In genomic region chr5:58891971-58892343, GRCh38 we compare ENCODE assay signal across 12 cellular contexts.
DNase-seq lines count a peak whose midpoint lies in the region; ATAC-seq, FAIRE-seq and TF ChIP-seq lines count a peak whose summit lies in the region.
"Had no signal": no experiment of that assay in that cellular context is flagged by ENCODE, and none has a peak within 500 bp of the region (broad histone marks: within the 10 kb centered on the region; RNA-seq: fewer than 3 reads in every experiment).

No MANE protein-coding gene starts in this region.

- no peaks in the 10 kb centered on the region for H3F3A ChIP-seq in neural cell (ENCODE audit: insufficient read depth, low read length, poor library complexity, severe bottlenecking)

- H3K4me2 ChIP-seq in neural cell (ENCODE audit: low read length) = no peak overlapping the region

- peaks cover 40% of the 10 kb centered on the region for H3K4me1 Mint-ChIP-seq in HFFc6 (ENCODE audit: low read depth)
- peaks cover 13% of the 10 kb centered on the region for H3K4me1 Mint-ChIP-seq in central memory CD8-positive, alpha-beta T cell
- peaks cover 12 to 32% (median 22%) of the 10 kb centered on the region in 7 donors for H3K4me1 Mint-ChIP-seq in naive thymus-derived CD4-positive, alpha-beta T cell

- H3K27me3 ChIP-seq in ACC112 (ENCODE audit: insufficient read depth, low read length) (no peaks in the 10 kb centered on the region), neural cell (ENCODE audit: insufficient read depth, low read depth, low read length) (no peaks in the 10 kb centered on the region)
- no peaks in the 10 kb centered on the region for H3K27me3 ChIP-seq in naive thymus-derived CD4-positive, alpha-beta T cell (ENCODE audit: control insufficient read depth in 2 of 2, insufficient read depth in 2 of 2, low read length in 2 of 2)
- H3K27me3 ChIP-seq: heart right ventricle, pancreas had no signal

- no peak for TF ChIP-seq EP300 in neural cell (conservative IDR thresholded peaks at IDR 0.05; ENCODE audit: poor library complexity, severe bottlenecking)

- no peak for FAIRE-seq in GM19239 (lab: Jason Lieb, UNC)
- FAIRE-seq: G401.6, pancreas, RCC 7860 had no signal

- H3K9ac ChIP-seq in neural cell (ENCODE audit: low read length) = no peak overlapping the region

- H3K27me3 Mint-ChIP-seq in HFFc6 (ENCODE audit: insufficient read depth) = peaks cover 13% of the 10 kb centered on the region
- no peaks in the 10 kb centered on the region for H3K27me3 Mint-ChIP-seq in central memory CD8-positive, alpha-beta T cell
- peaks cover 0 to 2% (median 0%) of the 10 kb centered on the region in 5 donors for H3K27me3 Mint-ChIP-seq in naive thymus-derived CD4-positive, alpha-beta T cell

- DNase-seq in HFFc6 (no peak), GM19239 (ENCODE audit: insufficient read length, low spot score) (no peak), hippocampal formation (lab: John Stamatoyannopoulos, UW) (no peak)
- no peak for DNase-seq in central memory CD8-positive, alpha-beta T cell (ENCODE audit: low spot score in 2 of 2)
- DNase-seq in stimulated activated CD4-positive, alpha-beta T cell treated with anti-CD3 and anti-CD28 coated beads, Interleukin-4, amount 100 ng/mL, for 4 hours = no peak
- DNase-seq in naive thymus-derived CD4-positive, alpha-beta T cell = no peak

- H3K4me3 Mint-ChIP-seq in HFFc6 = peak overlapping the region; percentile 94; the same call in 1 of the 2 replicates
- H3K4me3 Mint-ChIP-seq in central memory CD8-positive, alpha-beta T cell = peak overlapping the region; percentile 53
- H3K4me3 Mint-ChIP-seq in naive thymus-derived CD4-positive, alpha-beta T cell = peak overlapping the region in 1 of 10 donors; percentile 49

- peak overlapping the region; percentile 100 for H3K27ac ChIP-seq in ACC112 (ENCODE audit: low read depth, low read length)
- peak overlapping the region; percentile 75 for H3K27ac ChIP-seq in neural cell (ENCODE audit: low read length)
- H3K27ac ChIP-seq in naive thymus-derived CD4-positive, alpha-beta T cell (ENCODE audit: low read depth, low read length) = no peak overlapping the region
- H3K27ac ChIP-seq: pancreas had no signal

- intact Hi-C loops in naive thymus-derived CD4-positive, alpha-beta T cell (cut with micrococcal nuclease) = loop anchor here (1.0 to 5.0 kb wide), 4 partner anchors 115 to 282 kb away; no protein-coding TSS in a partner anchor

- H3K9me3 Mint-ChIP-seq in HFFc6 = no peaks in the 10 kb centered on the region
- H3K9me3 Mint-ChIP-seq in central memory CD8-positive, alpha-beta T cell = no peaks in the 10 kb centered on the region
- H3K9me3 Mint-ChIP-seq in naive thymus-derived CD4-positive, alpha-beta T cell = no peaks in the 10 kb centered on the region

- no peak for ATAC-seq in central memory CD8-positive, alpha-beta T cell (replicated peaks; ENCODE audit: extremely low read depth, poor library complexity, severe bottlenecking)
- no peak for ATAC-seq in naive thymus-derived CD4-positive, alpha-beta T cell

- peak overlapping the region; percentile 96; the same call in 1 of the 2 replicates for H3K27ac Mint-ChIP-seq in HFFc6
- H3K27ac Mint-ChIP-seq in central memory CD8-positive, alpha-beta T cell (ENCODE audit: low read depth) = no peak overlapping the region
- peak overlapping the region in 2 of 9 donors; percentile 3 to 66 for H3K27ac Mint-ChIP-seq in naive thymus-derived CD4-positive, alpha-beta T cell

- H3K4me1 ChIP-seq in ACC112 (ENCODE audit: control insufficient read depth, insufficient read depth, low read length, unreplicated experiment) = peaks cover 39% of the 10 kb centered on the region
- H3K4me1 ChIP-seq in naive thymus-derived CD4-positive, alpha-beta T cell (ENCODE audit: control insufficient read depth in 2 of 2, insufficient read depth in 2 of 2, low read length in 2 of 2) = peaks cover 0 to 7% of the 10 kb centered on the region in 2 donors
- H3K4me1 ChIP-seq: pancreas had no signal

- no peaks in the 10 kb centered on the region for H4K20me1 ChIP-seq in neural cell (ENCODE audit: insufficient read depth)

- H3K4me3 ChIP-seq in ACC112 (ENCODE audit: low read depth, low read length) (peak overlapping the region; percentile 70; the same call in 1 of the 2 replicates), neural cell (ENCODE audit: low read length) (no peak overlapping the region)
- H3K4me3 ChIP-seq in naive thymus-derived CD4-positive, alpha-beta T cell (ENCODE audit: low read length) = no peak overlapping the region
- H3K4me3 ChIP-seq: heart right ventricle, pancreas had no signal

- H3K36me3 ChIP-seq in ACC112 (ENCODE audit: insufficient read depth, low read length) = no peaks in the 10 kb centered on the region
- H3K36me3 ChIP-seq in neural cell (ENCODE audit: insufficient read depth, low read length) = no peaks in the 10 kb centered on the region
- no peaks in the 10 kb centered on the region for H3K36me3 ChIP-seq in naive thymus-derived CD4-positive, alpha-beta T cell (ENCODE audit: control insufficient read depth in 2 of 3, insufficient read depth in 3 of 3, low read length in 3 of 3)
- H3K36me3 ChIP-seq: heart right ventricle, pancreas had no signal

- no peak for TF ChIP-seq RAD21 in neural cell (conservative IDR thresholded peaks at IDR 0.05)

- no peaks in the 10 kb centered on the region for H3K79me2 ChIP-seq in ACC112 (ENCODE audit: control insufficient read depth, insufficient read depth, low read length, unreplicated experiment)
- H3K79me2 ChIP-seq in neural cell (replicated peaks; ENCODE audit: insufficient read depth, low read length) = no peaks in the 10 kb centered on the region

- H3K9me3 ChIP-seq in neural cell (ENCODE audit: low read length) = no peaks in the 10 kb centered on the region
- no peaks in the 10 kb centered on the region for H3K9me3 ChIP-seq in naive thymus-derived CD4-positive, alpha-beta T cell (ENCODE audit: control insufficient read depth in 2 of 3, low read length in 3 of 3)
- H3K9me3 ChIP-seq: heart right ventricle, pancreas had no signal

- H2AFZ ChIP-seq in ACC112 (ENCODE audit: low read length, unreplicated experiment) (no peak overlapping the region), neural cell (ENCODE audit: low read depth, low read length) (no peak overlapping the region)

- TF ChIP-seq CTCF in HFFc6 (IDR thresholded peaks at IDR 0.05) = peak; percentile 55; the same call in 1 of the 2 replicates
- no peak for TF ChIP-seq CTCF in neural cell (IDR thresholded peaks at IDR 0.05; ENCODE audit: poor library complexity, severe bottlenecking)

- CTCF ChIA-PET in naive thymus-derived CD4-positive, alpha-beta T cell (lab: Charles Lee) = interaction anchor here (0.7 to 7.3 kb wide), 13 partner anchors 9 to 475 kb away, joined by 3 to 73 read pairs (median 4); no protein-coding TSS in a partner anchor

- H3K36me3 Mint-ChIP-seq in HFFc6 (ENCODE audit: low read depth) = no peaks in the 10 kb centered on the region
- no peaks in the 10 kb centered on the region for H3K36me3 Mint-ChIP-seq in central memory CD8-positive, alpha-beta T cell (ENCODE audit: insufficient read depth)
- H3K36me3 Mint-ChIP-seq in naive thymus-derived CD4-positive, alpha-beta T cell = no peaks in the 10 kb centered on the region

- POLR2A ChIA-PET in naive thymus-derived CD4-positive, alpha-beta T cell (lab: Charles Lee) = no interaction called here

- H3K9me2 ChIP-seq in neural cell (ENCODE audit: insufficient read depth, low read length) = no peaks in the 10 kb centered on the region

TF ChIP-seq in neural cell, 6 proteins besides CTCF, POLR2A, EP300 and RAD21:
- TF ChIP-seq POLR2AphosphoS5 (IDR thresholded peaks at IDR 0.05) = no peak
- TF ChIP-seq TAF1 (IDR thresholded peaks at IDR 0.05; ENCODE audit: low read depth) = no peak
- TF ChIP-seq EZH2 (IDR thresholded peaks at IDR 0.05; ENCODE audit: borderline replicate concordance, insufficient read depth, low read length, poor library complexity, severe bottlenecking) = no peak
- no peak for TF ChIP-seq REST (IDR thresholded peaks at IDR 0.05; ENCODE audit: borderline replicate concordance)
- no peak for TF ChIP-seq MXI1 (conservative IDR thresholded peaks at IDR 0.05; ENCODE audit: poor library complexity, severe bottlenecking)
- no peak for TF ChIP-seq SMC3 (conservative IDR thresholded peaks at IDR 0.05; ENCODE audit: poor library complexity)
TF ChIP-seq in neural cell: peak in this region for 0.
